Comparison of ENCODE assay signal across 8 cellular contexts in the genomic region with DNA sequence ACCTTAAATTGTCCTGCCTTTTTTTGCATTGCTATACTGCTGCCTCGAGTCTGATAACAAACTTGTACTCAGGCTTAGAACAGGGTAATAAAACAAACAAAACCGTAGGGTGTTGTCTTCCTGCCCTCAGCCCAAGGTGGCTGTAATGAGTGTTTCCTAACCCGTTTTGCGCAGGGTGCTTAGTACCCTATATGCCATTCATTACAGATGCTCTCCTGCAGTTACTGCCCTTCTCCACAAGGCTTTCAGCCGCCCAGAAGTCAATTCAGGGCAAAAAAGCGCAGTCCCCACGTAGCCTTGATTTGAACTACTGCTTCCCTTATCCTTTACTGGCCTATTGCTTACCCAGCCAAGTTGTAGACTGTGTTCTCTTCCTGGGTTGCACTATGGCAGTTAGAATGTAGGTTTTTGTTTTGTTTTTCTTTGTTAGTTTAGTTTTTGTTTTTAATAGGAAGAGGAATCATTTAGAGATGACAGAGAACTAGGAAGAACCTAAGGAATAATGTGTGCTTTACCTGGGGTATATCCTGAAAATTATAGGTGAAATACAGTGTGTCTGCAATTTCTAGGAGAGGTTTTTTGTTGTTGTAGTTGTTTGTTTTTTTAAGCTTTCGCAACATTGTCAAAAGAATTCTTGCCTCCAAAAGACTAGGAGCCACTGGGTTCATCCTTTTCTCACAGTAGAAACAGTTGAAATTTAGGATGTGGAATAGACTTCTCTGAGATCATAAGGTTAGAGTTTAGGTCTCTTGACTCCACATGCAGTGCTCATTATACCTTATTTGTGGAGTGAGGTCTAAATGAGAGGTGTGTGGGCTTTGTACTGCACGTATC. TPM values are rescaled to one million over a fixed set of nuclear protein-coding genes. Genes with fewer than 3 reads are reported as not detected.
DNase-seq lines count a peak whose midpoint lies in the region; ATAC-seq lines count a peak whose summit lies in the region.

No MANE protein-coding gene starts in this region.

- peak overlapping the region; percentile 78 to 99 (median 97) for H3K9ac ChIP-seq in skeletal muscle tissue (ENCODE audit: low read depth in 1 of 3, low read length in 3 of 3)

- H3K4me1 ChIP-seq in skeletal muscle tissue (ENCODE audit: control insufficient read depth in 3 of 3, insufficient read depth in 3 of 3, low read length in 3 of 3): peaks cover 25 to 35% (median 28%) of the 10 kb centered on the region in 3 donors

- no peaks in the 10 kb centered on the region for H3K9me3 ChIP-seq in skeletal muscle tissue (ENCODE audit: control insufficient read depth in 3 of 3, low read length in 3 of 3)

- peaks cover 5 to 27% (median 19%) of the 10 kb centered on the region in 3 donors for H3K36me3 ChIP-seq in skeletal muscle tissue (ENCODE audit: control insufficient read depth in 3 of 3, insufficient read depth in 3 of 3, low read length in 3 of 3)

- in situ Hi-C loops in KBM-7 (cut with MboI; ENCODE audit: low pct_unique_long_range_greater_than_20kb, low sequenced_read_pairs): no loop called here

- H3K4me3 ChIP-seq in skeletal muscle tissue (ENCODE audit: low read length in 3 of 3): peak overlapping the region; percentile 83 to 100 (median 95)

- peak; percentile 52 for ATAC-seq in GM21737 (IDR thresholded peaks at IDR 0.05; ENCODE audit: unreplicated experiment)

- DNase-seq in GDM1 (lab: John Stamatoyannopoulos, UW) (peak; percentile 71), KBM-7 (peak; percentile 87), SW 1271 (lab: John Stamatoyannopoulos, UW) (peak; percentile 45 to 86), amniotic epithelial cell (ENCODE audit: low read depth) (peak; percentile 80), hippocampal formation (lab: John Stamatoyannopoulos, UW) (peak; percentile 7 to 11), NCI-H2081 treated with DMSO at 0.1 percent for 48 hours (lab: John Stamatoyannopoulos, UW) (no peak)

- no peaks in the 10 kb centered on the region for H3K27me3 ChIP-seq in skeletal muscle tissue (ENCODE audit: control insufficient read depth in 3 of 3, insufficient read depth in 3 of 3, low read length in 3 of 3)

- peak overlapping the region; percentile 92 for H3K27ac ChIP-seq in skeletal muscle tissue (ENCODE audit: low read depth, low read length)

RNA-seq across cellular contexts. Expression of gene HMGXB3, which starts 1.3 kb away (rescaled TPM):
- total RNA-seq in skeletal muscle tissue: 14.1 TPM

RNA-seq across cellular contexts. Expression of gene TIGD6, which starts 1.4 kb away (rescaled TPM):
- 6.3 TPM for total RNA-seq in skeletal muscle tissue

RNA-seq across cellular contexts. Expression of gene SLC26A2, which starts 41.3 kb away (rescaled TPM):
- 14.6 TPM for total RNA-seq in skeletal muscle tissue

RNA-seq across cellular contexts. Expression of gene PDE6A, which starts 57.3 kb away (rescaled TPM):
- total RNA-seq in skeletal muscle tissue: not detected
